23 cellular contexts compared by ENCODE assay signal in the genomic region with DNA sequence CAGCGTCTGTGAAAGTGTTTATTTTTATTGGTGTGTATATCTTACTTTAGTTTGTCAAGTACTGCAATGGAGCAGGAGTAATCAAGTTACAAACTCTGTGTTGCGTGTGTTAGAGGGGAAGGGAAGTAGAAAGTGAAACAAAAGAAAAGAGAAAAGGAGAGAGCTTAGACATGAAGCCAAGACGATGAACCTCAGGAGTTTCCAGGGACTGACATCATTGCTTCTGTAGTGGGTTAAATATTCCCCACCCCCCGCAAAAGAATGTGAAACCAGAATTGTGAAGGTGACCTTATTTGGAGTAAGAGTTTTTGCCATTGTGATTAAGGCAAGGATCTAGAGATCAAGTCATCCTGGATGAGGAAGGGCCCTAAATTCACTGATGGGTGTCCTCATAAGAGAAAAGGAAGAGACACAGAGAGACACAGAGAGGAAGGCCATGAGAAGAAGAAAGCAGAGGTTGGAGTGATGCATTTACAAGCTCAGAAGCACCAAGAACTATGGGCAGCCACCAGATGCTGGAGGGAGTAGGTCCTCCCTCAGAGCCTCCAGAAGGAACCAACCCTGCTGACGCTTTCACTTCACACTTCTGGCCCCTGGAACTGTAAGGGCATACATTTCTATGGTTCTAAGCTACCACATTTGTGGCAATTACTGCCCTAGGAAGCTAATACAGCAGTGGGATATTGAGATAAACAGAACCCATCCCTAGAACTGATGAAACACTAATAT.
A peak's percentile ranks its signal among the peaks of the same experiment; 100 is the strongest.
DNase-seq lines count a peak whose midpoint lies in the region; ATAC-seq and TF ChIP-seq lines count a peak whose summit lies in the region.
"Had no signal": no experiment of that assay in that cellular context is flagged by ENCODE, and none has a peak within 500 bp of the region (broad histone marks: within the 10 kb centered on the region; RNA-seq: fewer than 3 reads in every experiment).

No MANE protein-coding gene starts in this region.

- H3K9me3 ChIP-seq in left ventricle myocardium inferior (replicated peaks) (peaks cover 19% of the 10 kb centered on the region), upper lobe of right lung (no peaks in the 10 kb centered on the region)
- H3K9me3 ChIP-seq: gastroesophageal sphincter, upper lobe of left lung had no signal

- no peak overlapping the region for H3K4me3 Mint-ChIP-seq in activated CD4-positive, alpha-beta T cell treated with anti-CD3 and anti-CD28 coated beads, Interleukin-2, amount 10 ng/mL, durations not matched to agents 7 days and 5 days
- H3K4me3 Mint-ChIP-seq in activated CD8-positive, alpha-beta T cell treated with anti-CD3 and anti-CD28 coated beads for 36 hours: no peak overlapping the region
- H3K4me3 Mint-ChIP-seq: activated CD4-positive, alpha-beta memory T cell treated with anti-CD3 and anti-CD28 coated beads for 36 hours; natural killer cell had no signal

- H3K4me1 Mint-ChIP-seq in activated CD4-positive, alpha-beta T cell treated with anti-CD3 and anti-CD28 coated beads, Interleukin-2, amount 10 ng/mL, durations not matched to agents 7 days and 5 days: peaks cover 9% of the 10 kb centered on the region
- H3K4me1 Mint-ChIP-seq in activated CD8-positive, alpha-beta T cell treated with anti-CD3 and anti-CD28 coated beads for 36 hours (ENCODE audit: low read depth): peaks cover 8% of the 10 kb centered on the region
- H3K4me1 Mint-ChIP-seq: natural killer cell had no signal

- no peaks in the 10 kb centered on the region for H3K27me3 ChIP-seq in left ventricle myocardium inferior (ENCODE audit: low read depth)
- no peaks in the 10 kb centered on the region for H3K27me3 ChIP-seq in upper lobe of right lung
- H3K27me3 ChIP-seq: BLaER1 treated with 17β-estradiol and CSF1 and Interleukin-3, amounts not matched to agents 10 nM and 100 nM; gastroesophageal sphincter; upper lobe of left lung had no signal

- H3K36me3 ChIP-seq in left ventricle myocardium inferior: no peaks in the 10 kb centered on the region
- H3K36me3 ChIP-seq in upper lobe of right lung: no peaks in the 10 kb centered on the region
- H3K36me3 ChIP-seq: BLaER1 treated with 17β-estradiol and CSF1 and Interleukin-3, amounts not matched to agents 10 nM and 100 nM; gastroesophageal sphincter; upper lobe of left lung had no signal

- no peaks in the 10 kb centered on the region for H3K9me3 Mint-ChIP-seq in activated CD4-positive, alpha-beta T cell treated with anti-CD3 and anti-CD28 coated beads, Interleukin-2, amount 10 ng/mL, durations not matched to agents 7 days and 5 days
- H3K9me3 Mint-ChIP-seq in activated CD8-positive, alpha-beta T cell treated with anti-CD3 and anti-CD28 coated beads for 36 hours: peaks cover 6% of the 10 kb centered on the region
- H3K9me3 Mint-ChIP-seq: natural killer cell had no signal

- intact Hi-C loops in activated CD8-positive, alpha-beta T cell treated with anti-CD3 and anti-CD28 coated beads for 36 hours (cut with micrococcal nuclease): no loop called here
- intact Hi-C loops in left ventricle myocardium inferior (cut with micrococcal nuclease) (no loop called here), upper lobe of right lung (cut with DNase I) (no loop called here)

- no peak overlapping the region for H3K27ac ChIP-seq in left ventricle myocardium inferior (replicated peaks)
- no peak overlapping the region for H3K27ac ChIP-seq in upper lobe of right lung
- H3K27ac ChIP-seq: BLaER1 treated with 17β-estradiol and CSF1 and Interleukin-3, amounts not matched to agents 10 nM and 100 nM; gastroesophageal sphincter; SK-N-MC; upper lobe of left lung had no signal

- TF ChIP-seq CTCF in activated CD8-positive, alpha-beta T cell treated with anti-CD3 and anti-CD28 coated beads for 36 hours (IDR thresholded peaks at IDR 0.05): no peak
- TF ChIP-seq CTCF in left ventricle myocardium inferior (IDR thresholded peaks at IDR 0.05; ENCODE audit: borderline replicate concordance) (no peak), upper lobe of right lung (IDR thresholded peaks at IDR 0.05) (no peak)

- ATAC-seq in HG02884 (IDR thresholded peaks at IDR 0.05; ENCODE audit: unreplicated experiment) (peak; percentile 73), upper lobe of right lung (no peak)
- ATAC-seq in activated CD8-positive, alpha-beta T cell treated with anti-CD3 and anti-CD28 coated beads for 36 hours: peak; percentile 72
- ATAC-seq: gastroesophageal sphincter, natural killer cell had no signal

- H3K36me3 Mint-ChIP-seq in activated CD4-positive, alpha-beta T cell treated with anti-CD3 and anti-CD28 coated beads, Interleukin-2, amount 10 ng/mL, durations not matched to agents 7 days and 5 days (ENCODE audit: low read depth): no peaks in the 10 kb centered on the region
- peaks cover 3% of the 10 kb centered on the region for H3K36me3 Mint-ChIP-seq in activated CD8-positive, alpha-beta T cell treated with anti-CD3 and anti-CD28 coated beads for 36 hours (ENCODE audit: low read depth)
- H3K36me3 Mint-ChIP-seq: activated CD4-positive, alpha-beta memory T cell treated with anti-CD3 and anti-CD28 coated beads for 36 hours; natural killer cell had no signal

- DNase-seq in activated CD4-positive, alpha-beta T cell treated with anti-CD3 and anti-CD28 coated beads, Interleukin-2, amount 10 ng/mL, durations not matched to agents 7 days and 5 days: peak; percentile 45
- no peak for DNase-seq in activated CD4-positive, alpha-beta T cell treated with anti-CD3 and anti-CD28 coated beads, Interleukin-2, amount 50 U/mL, for 4 hours
- peak; percentile 27 for DNase-seq in activated CD8-positive, alpha-beta T cell treated with anti-CD3 and anti-CD28 coated beads for 36 hours
- peak; percentile 6 for DNase-seq in myocyte (ENCODE audit: low read depth)
- no peak for DNase-seq in left ventricle myocardium inferior
- no peak for DNase-seq in upper lobe of right lung
- DNase-seq in NCI-H1930 (lab: John Stamatoyannopoulos, UW): no peak
- DNase-seq: activated CD4-positive, alpha-beta memory T cell treated with anti-CD3 and anti-CD28 coated beads for 36 hours; activated effector memory CD4-positive, alpha-beta T cell treated with anti-CD3 and anti-CD28 coated beads, Interleukin-2, amount 50 U/mL, for 16 hours; anterior cingulate cortex; DMS153; natural killer cell; NCI-H1694 treated with DMSO at 0.1 percent for 48 hours; NCI-H446; stimulated activated naive CD4-positive, alpha-beta T cell; upper lobe of left lung had no signal

- POLR2A ChIA-PET in activated CD4-positive, alpha-beta T cell treated with anti-CD3 and anti-CD28 coated beads, Interleukin-2, amount 10 ng/mL, durations not matched to agents 7 days and 5 days (lab: Charles Lee): no interaction called here
- POLR2A ChIA-PET in activated CD8-positive, alpha-beta T cell treated with anti-CD3 and anti-CD28 coated beads for 36 hours (lab: Charles Lee): no interaction called here

- H3K4me1 ChIP-seq in left ventricle myocardium inferior (no peaks in the 10 kb centered on the region), upper lobe of right lung (no peaks in the 10 kb centered on the region)
- H3K4me1 ChIP-seq: gastroesophageal sphincter, upper lobe of left lung had no signal

- peak overlapping the region; percentile 0 for H3K27ac Mint-ChIP-seq in activated CD4-positive, alpha-beta T cell treated with anti-CD3 and anti-CD28 coated beads, Interleukin-2, amount 10 ng/mL, durations not matched to agents 7 days and 5 days
- H3K27ac Mint-ChIP-seq in activated CD8-positive, alpha-beta T cell treated with anti-CD3 and anti-CD28 coated beads for 36 hours: no peak overlapping the region
- H3K27ac Mint-ChIP-seq: activated CD4-positive, alpha-beta memory T cell treated with anti-CD3 and anti-CD28 coated beads for 36 hours; natural killer cell; progenitor cell of endocrine pancreas had no signal

- CTCF ChIA-PET in activated CD4-positive, alpha-beta T cell treated with anti-CD3 and anti-CD28 coated beads, Interleukin-2, amount 10 ng/mL, durations not matched to agents 7 days and 5 days (lab: Charles Lee): no interaction called here
- CTCF ChIA-PET in activated CD8-positive, alpha-beta T cell treated with anti-CD3 and anti-CD28 coated beads for 36 hours (lab: Charles Lee): interaction anchor here (1.3 to 3.0 kb wide), 2 partner anchors 12 to 176 kb away, joined by 4 to 12 read pairs; no protein-coding TSS in a partner anchor

- H3K4me3 ChIP-seq in left ventricle myocardium inferior (no peak overlapping the region), upper lobe of right lung (no peak overlapping the region)
- H3K4me3 ChIP-seq: BLaER1 treated with 17β-estradiol and CSF1 and Interleukin-3, amounts not matched to agents 10 nM and 100 nM; gastroesophageal sphincter; lung; SK-N-MC; smooth muscle cell; upper lobe of left lung had no signal

- H3K27me3 Mint-ChIP-seq in activated CD4-positive, alpha-beta T cell treated with anti-CD3 and anti-CD28 coated beads, Interleukin-2, amount 10 ng/mL, durations not matched to agents 7 days and 5 days: peaks cover 6% of the 10 kb centered on the region
- H3K27me3 Mint-ChIP-seq in activated CD8-positive, alpha-beta T cell treated with anti-CD3 and anti-CD28 coated beads for 36 hours: peaks cover 5% of the 10 kb centered on the region
- H3K27me3 Mint-ChIP-seq: activated CD4-positive, alpha-beta memory T cell treated with anti-CD3 and anti-CD28 coated beads for 36 hours; progenitor cell of endocrine pancreas had no signal

Comparison
In these comparisons a context has a peak if more than half of its experiments do, and no peak if none do; other contexts are left out.
1. DNase-seq: peak in activated CD4-positive, alpha-beta T cell treated with anti-CD3 and anti-CD28 coated beads, Interleukin-2, amount 10 ng/mL, durations not matched to agents 7 days and 5 days (single experiment), activated CD8-positive, alpha-beta T cell treated with anti-CD3 and anti-CD28 coated beads for 36 hours (single experiment) and myocyte (single experiment); none in activated CD4-positive, alpha-beta T cell treated with anti-CD3 and anti-CD28 coated beads, Interleukin-2, amount 50 U/mL, for 4 hours (0 of 2), left ventricle myocardium inferior (single experiment), upper lobe of right lung (single experiment) and NCI-H1930 (0 of 2).